8 cellular contexts compared by ENCODE assay signal in genomic region chrX:151082077-151082948, GRCh38.
A peak's percentile ranks its signal among the peaks of the same experiment; 100 is the strongest.
DNase-seq lines count a peak whose midpoint lies in the region; ATAC-seq and TF ChIP-seq lines count a peak whose summit lies in the region.

No MANE protein-coding gene starts in this region.

- H3K4me1 ChIP-seq in CD4-positive, CD25-positive, alpha-beta regulatory T cell (ENCODE audit: control insufficient read depth, insufficient read depth, low read length, poor library complexity, severe bottlenecking): peaks cover 8% of the 10 kb centered on the region
- H3K4me1 ChIP-seq in esophagus muscularis mucosa: peaks cover 0 to 11% (median 5%) of the 10 kb centered on the region in 4 donors

- ATAC-seq in CD4-positive, CD25-positive, alpha-beta regulatory T cell (ENCODE audit: low read depth in 2 of 2): peak; percentile 79 to 82
- ATAC-seq in GM19324 (IDR thresholded peaks at IDR 0.05; ENCODE audit: low FRiP score, unreplicated experiment) (peak; percentile 82), HG03432 (IDR thresholded peaks at IDR 0.05; ENCODE audit: unreplicated experiment) (peak; percentile 97)
- peak; percentile 67 to 74 for ATAC-seq in naive thymus-derived CD8-positive, alpha-beta T cell
- peak; percentile 80 to 88 for ATAC-seq in stimulated activated naive B cell treated with anti-CD40 and anti-IgM and Interleukin-4, amounts not matched to agents 10 μg/mL and 1 μg/mL and 100 μg/mL, for 72 hours (replicated peaks)

- no peaks in the 10 kb centered on the region for H3K36me3 Mint-ChIP-seq in CD4-positive, CD25-positive, alpha-beta regulatory T cell
- H3K36me3 Mint-ChIP-seq in naive thymus-derived CD8-positive, alpha-beta T cell: no peaks in the 10 kb centered on the region
- H3K36me3 Mint-ChIP-seq in stimulated activated naive B cell treated with anti-CD40 and anti-IgM and Interleukin-4, amounts not matched to agents 10 μg/mL and 1 μg/mL and 100 μg/mL, for 72 hours: no peaks in the 10 kb centered on the region

- WGBS in esophagus muscularis mucosa: 16% methylated on average over 31 of the region's 41 CpGs

- no peak overlapping the region for H3K4me3 ChIP-seq in CD4-positive, CD25-positive, alpha-beta regulatory T cell (ENCODE audit: low read depth, low read length)
- H3K4me3 ChIP-seq in esophagus muscularis mucosa: peak overlapping the region in 3 of 4 donors; percentile 18 to 35 (median 18)

- peaks cover 0 to 7% (median 0%) of the 10 kb centered on the region in 4 donors for H3K4me1 Mint-ChIP-seq in CD4-positive, CD25-positive, alpha-beta regulatory T cell
- H3K4me1 Mint-ChIP-seq in naive thymus-derived CD8-positive, alpha-beta T cell: peaks cover 2 to 6% (median 4%) of the 10 kb centered on the region in 4 donors
- peaks cover 2 to 9% of the 10 kb centered on the region in 2 donors for H3K4me1 Mint-ChIP-seq in stimulated activated naive B cell treated with anti-CD40 and anti-IgM and Interleukin-4, amounts not matched to agents 10 μg/mL and 1 μg/mL and 100 μg/mL, for 72 hours

- no peaks in the 10 kb centered on the region for H3K27me3 ChIP-seq in CD4-positive, CD25-positive, alpha-beta regulatory T cell (ENCODE audit: control insufficient read depth, insufficient read depth, low read length)
- H3K27me3 ChIP-seq in esophagus muscularis mucosa: no peaks in the 10 kb centered on the region

- intact Hi-C loops in esophagus muscularis mucosa (cut with DNase I): loop anchor here (1.0 kb wide), 1 partner anchor 310 kb away; no protein-coding TSS in a partner anchor

- no peak overlapping the region for H3K27ac Mint-ChIP-seq in CD4-positive, CD25-positive, alpha-beta regulatory T cell
- no peak overlapping the region for H3K27ac Mint-ChIP-seq in naive thymus-derived CD8-positive, alpha-beta T cell
- no peak overlapping the region for H3K27ac Mint-ChIP-seq in stimulated activated naive B cell treated with anti-CD40 and anti-IgM and Interleukin-4, amounts not matched to agents 10 μg/mL and 1 μg/mL and 100 μg/mL, for 72 hours

- H3K4me3 Mint-ChIP-seq in CD4-positive, CD25-positive, alpha-beta regulatory T cell: peak overlapping the region in 1 of 4 donors; percentile 2
- peak overlapping the region in 7 of 10 donors; percentile 3 to 67 (median 34) for H3K4me3 Mint-ChIP-seq in naive thymus-derived CD8-positive, alpha-beta T cell
- H3K4me3 Mint-ChIP-seq in stimulated activated naive B cell treated with anti-CD40 and anti-IgM and Interleukin-4, amounts not matched to agents 10 μg/mL and 1 μg/mL and 100 μg/mL, for 72 hours: peak overlapping the region in 1 of 2 donors; percentile 58

- H3K27ac ChIP-seq in CD4-positive, CD25-positive, alpha-beta regulatory T cell (ENCODE audit: insufficient read depth, low read length, poor library complexity, severe bottlenecking): no peak overlapping the region
- H3K27ac ChIP-seq in esophagus muscularis mucosa (replicated peaks in 1 of 4): no peak overlapping the region

- no peaks in the 10 kb centered on the region for H3K9me3 ChIP-seq in CD4-positive, CD25-positive, alpha-beta regulatory T cell (ENCODE audit: control insufficient read depth in 2 of 2, low read length in 2 of 2)
- H3K9me3 ChIP-seq in esophagus muscularis mucosa: no peaks in the 10 kb centered on the region

- no peaks in the 10 kb centered on the region for H3K36me3 ChIP-seq in CD4-positive, CD25-positive, alpha-beta regulatory T cell (ENCODE audit: control insufficient read depth, insufficient read depth, low read length)
- no peaks in the 10 kb centered on the region for H3K36me3 ChIP-seq in esophagus muscularis mucosa

- POLR2A ChIA-PET in naive thymus-derived CD8-positive, alpha-beta T cell (lab: Charles Lee): no interaction called here

- peak; percentile 6 to 57 (median 48) for DNase-seq in CD4-positive, CD25-positive, alpha-beta regulatory T cell
- DNase-seq in NCI-H82 treated with DMSO at 0.1 percent for 48 hours (lab: John Stamatoyannopoulos, UW; ENCODE audit: unreplicated experiment) (peak; percentile 27), activated T-cell treated with anti-CD3 and anti-CD28 coated beads for 24 hours (ENCODE audit: low read depth) (peak; percentile 30), esophagus muscularis mucosa (ENCODE audit: extremely low spot score) (no peak)
- peak; percentile 12 to 68 (median 42) for DNase-seq in naive thymus-derived CD8-positive, alpha-beta T cell
- DNase-seq in stimulated activated naive B cell treated with anti-CD40 and anti-IgM and Interleukin-4, amounts not matched to agents 10 μg/mL and 1 μg/mL and 100 μg/mL, for 72 hours: peak; percentile 40

- TF ChIP-seq CTCF in esophagus muscularis mucosa (IDR thresholded peaks at IDR 0.05): peak; percentile 89 to 96 (median 91)

- TF ChIP-seq EP300 in esophagus muscularis mucosa (IDR thresholded peaks at IDR 0.05): no peak

- peaks cover 15% of the 10 kb centered on the region for H3K27me3 Mint-ChIP-seq in CD4-positive, CD25-positive, alpha-beta regulatory T cell
- peaks cover 10 to 31% (median 17%) of the 10 kb centered on the region in 5 donors for H3K27me3 Mint-ChIP-seq in naive thymus-derived CD8-positive, alpha-beta T cell
- H3K27me3 Mint-ChIP-seq in stimulated activated naive B cell treated with anti-CD40 and anti-IgM and Interleukin-4, amounts not matched to agents 10 μg/mL and 1 μg/mL and 100 μg/mL, for 72 hours: peaks cover 21 to 34% of the 10 kb centered on the region in 2 donors

- TF ChIP-seq POLR2A in esophagus muscularis mucosa (IDR thresholded peaks at IDR 0.05; ENCODE audit: low read depth): no peak

- H3K9me3 Mint-ChIP-seq in CD4-positive, CD25-positive, alpha-beta regulatory T cell: no peaks in the 10 kb centered on the region
- H3K9me3 Mint-ChIP-seq in naive thymus-derived CD8-positive, alpha-beta T cell: no peaks in the 10 kb centered on the region
- H3K9me3 Mint-ChIP-seq in stimulated activated naive B cell treated with anti-CD40 and anti-IgM and Interleukin-4, amounts not matched to agents 10 μg/mL and 1 μg/mL and 100 μg/mL, for 72 hours: no peaks in the 10 kb centered on the region
